In genomic region chr2:18378020-18378653, GRCh38 we compare ENCODE assay signal across 8 cellular contexts.
A peak's percentile ranks its signal among the peaks of the same experiment; 100 is the strongest.
DNase-seq lines count a peak whose midpoint lies in the region; ATAC-seq and TF ChIP-seq lines count a peak whose summit lies in the region.

No MANE protein-coding gene starts in this region.

- no peak overlapping the region for H3K4me3 ChIP-seq in CD8-positive, alpha-beta T cell (ENCODE audit: low read depth, low read length)
- H3K4me3 ChIP-seq in cardiac muscle cell: no peak overlapping the region
- no peak overlapping the region for H3K4me3 ChIP-seq in retinal pigment epithelial cell (ENCODE audit: low read length)

- intact Hi-C loops in CD8-positive, alpha-beta T cell (cut with DNase I, micrococcal nuclease): loop anchor here in 1 of 2 experiments (1.0 kb wide), 1 partner anchor 660 kb away; no protein-coding TSS in a partner anchor

- no peak overlapping the region for H3K27ac Mint-ChIP-seq in CD8-positive, alpha-beta T cell

- H3K27ac ChIP-seq in CD8-positive, alpha-beta T cell (ENCODE audit: low read depth, low read length): no peak overlapping the region
- no peak overlapping the region for H3K27ac ChIP-seq in cardiac muscle cell

- POLR2A ChIA-PET in CD8-positive, alpha-beta T cell (lab: Charles Lee): no interaction called here

- H3K9me3 Mint-ChIP-seq in CD8-positive, alpha-beta T cell: no peaks in the 10 kb centered on the region

- H3K4me1 ChIP-seq in CD8-positive, alpha-beta T cell (ENCODE audit: insufficient read depth, low read length): no peaks in the 10 kb centered on the region
- H3K4me1 ChIP-seq in cardiac muscle cell (ENCODE audit: low read depth): no peaks in the 10 kb centered on the region

- no peaks in the 10 kb centered on the region for H3K27me3 ChIP-seq in CD8-positive, alpha-beta T cell (ENCODE audit: insufficient read depth, low read length)
- H3K27me3 ChIP-seq in cardiac muscle cell: no peaks in the 10 kb centered on the region

- H3K36me3 ChIP-seq in CD8-positive, alpha-beta T cell (ENCODE audit: insufficient read depth, low read length): no peaks in the 10 kb centered on the region
- no peaks in the 10 kb centered on the region for H3K36me3 ChIP-seq in cardiac muscle cell

- CTCF ChIA-PET in CD8-positive, alpha-beta T cell (lab: Charles Lee): interaction anchor here (0.8 to 2.4 kb wide), 10 partner anchors 9 to 728 kb away, joined by 3 to 18 read pairs (median 4); no protein-coding TSS in a partner anchor

- H3K27me3 Mint-ChIP-seq in CD8-positive, alpha-beta T cell (ENCODE audit: low read depth): peaks cover 17% of the 10 kb centered on the region

- ATAC-seq in CD8-positive, alpha-beta T cell: no peak
- peak; percentile 77 for ATAC-seq in GM18861 (IDR thresholded peaks at IDR 0.05; ENCODE audit: unreplicated experiment)
- peak; percentile 79 for ATAC-seq in HG02970 (IDR thresholded peaks at IDR 0.05; ENCODE audit: low FRiP score, unreplicated experiment)

- no peaks in the 10 kb centered on the region for H3K9me3 ChIP-seq in CD8-positive, alpha-beta T cell (ENCODE audit: low read length)
- no peaks in the 10 kb centered on the region for H3K9me3 ChIP-seq in cardiac muscle cell (ENCODE audit: low read depth)

- H3K36me3 Mint-ChIP-seq in CD8-positive, alpha-beta T cell: no peaks in the 10 kb centered on the region

- peak; percentile 79 for TF ChIP-seq CTCF in CD8-positive, alpha-beta T cell (IDR thresholded peaks at IDR 0.05)
- TF ChIP-seq CTCF in cardiac muscle cell (IDR thresholded peaks at IDR 0.05; ENCODE audit: low read depth, low read length): peak; percentile 84
- TF ChIP-seq CTCF in retinal pigment epithelial cell (conservative IDR thresholded peaks at IDR 0.05; ENCODE audit: low read depth, low read length): peak; percentile 83

- DNase-seq in CD8-positive, alpha-beta T cell: peak in 5 of 7 experiments; percentile 4 to 23 (median 18)
- DNase-seq in NCI-H1694 treated with DMSO at 0.1 percent for 48 hours (lab: John Stamatoyannopoulos, UW) (peak; percentile 74), cardiac muscle cell (ENCODE audit: low read depth in 1 of 2, low spot score in 1 of 2) (peak; percentile 60 to 79), retinal pigment epithelial cell (ENCODE audit: low read depth) (no peak), ecto neural progenitor cell (ENCODE audit: low spot score) (no peak)
- peak; percentile 1 for DNase-seq in activated CD4-positive, alpha-beta T cell treated with anti-CD3 and anti-CD28 coated beads, Interleukin-2, amount 50 U/mL, for 1 hour

- no peaks in the 10 kb centered on the region for H3K4me1 Mint-ChIP-seq in CD8-positive, alpha-beta T cell (ENCODE audit: low read depth)

- H3K4me3 Mint-ChIP-seq in CD8-positive, alpha-beta T cell: no peak overlapping the region

Comparison
In these comparisons a context has a peak if more than half of its experiments do, and no peak if none do; other contexts are left out.
1. DNase-seq: peak in CD8-positive, alpha-beta T cell (5 of 7), NCI-H1694 treated with DMSO at 0.1 percent for 48 hours (single experiment), activated CD4-positive, alpha-beta T cell treated with anti-CD3 and anti-CD28 coated beads, Interleukin-2, amount 50 U/mL, for 1 hour (single experiment) and cardiac muscle cell (2 of 2); none in retinal pigment epithelial cell (single experiment) and ecto neural progenitor cell (single experiment).
2. Peak in every context shown above with its lines, with median percentiles within 50 percentile points of each other: CTCF ChIP-seq.